10 cellular contexts compared by ENCODE assay signal in the genomic region with DNA sequence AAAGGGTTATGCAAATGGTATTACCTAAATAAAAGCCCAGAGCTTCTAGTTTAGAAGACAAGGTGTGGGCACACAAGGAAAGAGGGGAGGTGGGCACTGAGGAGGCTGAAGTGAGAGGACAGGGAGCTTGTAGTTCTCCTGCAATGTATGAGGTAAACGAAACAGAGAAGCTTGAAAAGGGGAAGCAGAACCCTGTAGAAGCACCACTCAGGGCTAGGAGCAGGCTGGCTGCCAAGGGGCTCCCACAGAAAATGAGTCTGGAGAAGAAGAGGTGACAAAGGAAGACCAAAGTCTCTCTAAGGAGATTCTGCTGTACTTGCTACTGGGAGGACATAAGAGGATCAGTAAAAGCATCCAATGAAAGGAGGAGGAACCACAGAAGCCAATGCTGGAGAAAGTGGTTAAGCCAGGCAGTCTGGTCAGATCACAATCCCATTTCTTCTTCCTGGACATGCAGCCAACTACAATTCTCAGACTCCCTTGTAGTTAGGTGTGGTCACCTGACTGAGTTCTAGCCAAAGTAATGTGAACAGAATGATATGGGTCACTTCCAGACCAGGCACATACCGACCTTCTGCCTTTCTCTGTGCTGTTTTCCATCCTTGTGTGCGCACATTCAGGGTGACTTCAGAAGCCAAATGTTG.
A peak's percentile ranks its signal among the peaks of the same experiment; 100 is the strongest.
DNase-seq lines count a peak whose midpoint lies in the region; ATAC-seq, FAIRE-seq and TF ChIP-seq lines count a peak whose summit lies in the region.
"Had no signal": no experiment of that assay in that cellular context is flagged by ENCODE, and none has a peak within 500 bp of the region (broad histone marks: within the 10 kb centered on the region; RNA-seq: fewer than 3 reads in every experiment).

No MANE protein-coding gene starts in this region.

- peaks cover 14% of the 10 kb centered on the region for H3K4me1 ChIP-seq in Karpas-422 (ENCODE audit: low read length)
- H3K4me1 ChIP-seq in colonic mucosa = no peaks in the 10 kb centered on the region
- H3K4me1 ChIP-seq in spleen = peaks cover 0 to 22% (median 12%) of the 10 kb centered on the region in 6 donors

- H3K9ac ChIP-seq in Karpas-422 (ENCODE audit: low read length) = no peak overlapping the region
- no peak overlapping the region for H3K9ac ChIP-seq in colonic mucosa (ENCODE audit: low read depth in 2 of 2, low read length in 2 of 2)

- no peak overlapping the region for H3K4me3 ChIP-seq in Karpas-422 (ENCODE audit: low read length)
- H3K4me3 ChIP-seq in colonic mucosa = no peak overlapping the region
- no peak overlapping the region for H3K4me3 ChIP-seq in spleen
- H3K4me3 ChIP-seq: skin epidermis had no signal

- H3K27ac ChIP-seq in Karpas-422 (ENCODE audit: low read length) (no peak overlapping the region), colonic mucosa (no peak overlapping the region), spleen (peak overlapping the region in 3 of 8 donors; percentile 10 to 38 (median 31))

- H3K36me3 ChIP-seq in Karpas-422 (ENCODE audit: insufficient read depth, low read length) = no peaks in the 10 kb centered on the region
- H3K36me3 ChIP-seq in colonic mucosa = no peaks in the 10 kb centered on the region
- H3K36me3 ChIP-seq in spleen = no peaks in the 10 kb centered on the region

- no peaks in the 10 kb centered on the region for H4K20me1 ChIP-seq in Karpas-422 (ENCODE audit: insufficient read depth, low read depth, low read length)

- TF ChIP-seq POLR2A in spleen (IDR thresholded peaks at IDR 0.05) = no peak

- peak; percentile 74 for DNase-seq in Karpas-422
- DNase-seq in colonic mucosa = peak; percentile 30
- peak; percentile 77 for DNase-seq in spleen
- no peak for DNase-seq in frontal cortex (ENCODE audit: low spot score in 2 of 2)
- no peak for DNase-seq in NCI-H526 treated with DMSO at 0.1 percent for 48 hours (lab: John Stamatoyannopoulos, UW)
- DNase-seq: cerebellar nuclear complex, NCI-H524 had no signal

- no peak overlapping the region for H2AFZ ChIP-seq in Karpas-422 (ENCODE audit: low read length)

- H3K9me3 ChIP-seq in Karpas-422 (ENCODE audit: low read length) (no peaks in the 10 kb centered on the region), colonic mucosa (no peaks in the 10 kb centered on the region), spleen (no peaks in the 10 kb centered on the region)

- H3K9me2 ChIP-seq in Karpas-422 (replicated peaks; ENCODE audit: insufficient read depth, low read length) = no peaks in the 10 kb centered on the region

- intact Hi-C loops in colonic mucosa (cut with DNase I) (no loop called here), spleen (cut with DNase I; ENCODE audit: low total_unique reads) (no loop called here)

- TF ChIP-seq CTCF in colonic mucosa (IDR thresholded peaks at IDR 0.05) = no peak
- TF ChIP-seq CTCF in spleen (IDR thresholded peaks at IDR 0.05 in 8 of 11, conservative IDR thresholded peaks at IDR 0.05 in 3 of 11) = no peak

- 73 to 79% (median 73%) methylated on average over 3 of the region's 3 CpGs for WGBS in spleen, 5 donors

- no peaks in the 10 kb centered on the region for H3K27me3 ChIP-seq in Karpas-422 (ENCODE audit: low read length)
- H3K27me3 ChIP-seq in colonic mucosa = no peaks in the 10 kb centered on the region
- H3K27me3 ChIP-seq in spleen (replicated peaks in 1 of 7) = no peaks in the 10 kb centered on the region

- H3K4me2 ChIP-seq in Karpas-422 (ENCODE audit: low read depth, low read length, poor library complexity, severe bottlenecking) = no peak overlapping the region

- no peak for FAIRE-seq in frontal cortex (lab: Jason Lieb, UNC)

- H3K79me2 ChIP-seq in Karpas-422 (ENCODE audit: low read length) = no peaks in the 10 kb centered on the region

- peak; percentile 86 for ATAC-seq in GM19463 (IDR thresholded peaks at IDR 0.05; ENCODE audit: unreplicated experiment)
- ATAC-seq in HG03196 (IDR thresholded peaks at IDR 0.05; ENCODE audit: unreplicated experiment) = no peak

Comparison
In these comparisons a context has a peak if more than half of its experiments do, and no peak if none do; other contexts are left out.
1. DNase-seq: peak in Karpas-422 (single experiment), colonic mucosa (single experiment) and spleen (single experiment); none in frontal cortex (0 of 2) and NCI-H526 treated with DMSO at 0.1 percent for 48 hours (single experiment).